14 cellular contexts compared by ENCODE assay signal in genomic region chr15:29724026-29724425, GRCh38.
A peak's percentile ranks its signal among the peaks of the same experiment; 100 is the strongest.
DNase-seq lines count a peak whose midpoint lies in the region; ATAC-seq and TF ChIP-seq lines count a peak whose summit lies in the region.
"Had no signal": no experiment of that assay in that cellular context is flagged by ENCODE, and none has a peak within 500 bp of the region (broad histone marks: within the 10 kb centered on the region; RNA-seq: fewer than 3 reads in every experiment).

No MANE protein-coding gene starts in this region.

- no peaks in the 10 kb centered on the region for H3K4me1 Mint-ChIP-seq in MCF 10A (ENCODE audit: insufficient read depth, unreplicated experiment)
- H3K4me1 Mint-ChIP-seq: CD4-positive, CD25-positive, alpha-beta regulatory T cell had no signal

- H3K4me3 ChIP-seq in heart right ventricle (no peak overlapping the region), colonic mucosa (no peak overlapping the region), mucosa of descending colon (no peak overlapping the region), breast epithelium (no peak overlapping the region)
- H3K4me3 ChIP-seq: BLaER1 treated with 17β-estradiol and CSF1 and Interleukin-3, amounts not matched to agents 10 nM and 100 nM; GM23248 had no signal

- H3K27ac ChIP-seq in heart right ventricle = no peak overlapping the region
- no peak overlapping the region for H3K27ac ChIP-seq in colonic mucosa
- H3K27ac ChIP-seq in breast epithelium = no peak overlapping the region
- H3K27ac ChIP-seq: BLaER1 treated with 17β-estradiol and CSF1 and Interleukin-3, amounts not matched to agents 10 nM and 100 nM; GM23248; HL-60 had no signal

- H3K4me3 Mint-ChIP-seq in MCF 10A (ENCODE audit: unreplicated experiment) = no peak overlapping the region
- H3K4me3 Mint-ChIP-seq: CD4-positive, CD25-positive, alpha-beta regulatory T cell had no signal

- DNase-seq in left ventricle myocardium superior (no peak), heart right ventricle (no peak), colonic mucosa (peak; percentile 19), mucosa of descending colon (peak in 1 of 3 donors; percentile 10), MCF 10A (ENCODE audit: unreplicated experiment) (no peak), breast epithelium (ENCODE audit: low spot score in 2 of 2) (no peak)
- DNase-seq: ACHN; CD4-positive, CD25-positive, alpha-beta regulatory T cell; DMS 273 treated with DMSO at 0.1 percent for 48 hours; GM23248 had no signal

- no peaks in the 10 kb centered on the region for H3K27me3 Mint-ChIP-seq in MCF 10A (ENCODE audit: insufficient read depth, unreplicated experiment)

- no peak for TF ChIP-seq CTCF in heart right ventricle (IDR thresholded peaks at IDR 0.05)
- TF ChIP-seq CTCF in colonic mucosa (IDR thresholded peaks at IDR 0.05) = no peak
- no peak for TF ChIP-seq CTCF in mucosa of descending colon (IDR thresholded peaks at IDR 0.05)
- no peak for TF ChIP-seq CTCF in MCF 10A (IDR thresholded peaks at IDR 0.05; ENCODE audit: unreplicated experiment)
- no peak for TF ChIP-seq CTCF in breast epithelium (IDR thresholded peaks at IDR 0.05)

- H3K36me3 Mint-ChIP-seq in MCF 10A (ENCODE audit: insufficient read depth, unreplicated experiment) = peaks cover 87% of the 10 kb centered on the region
- H3K36me3 Mint-ChIP-seq: CD4-positive, CD25-positive, alpha-beta regulatory T cell had no signal

- peak; percentile 16 for ATAC-seq in left ventricle myocardium superior
- ATAC-seq in heart right ventricle = no peak
- ATAC-seq in mucosa of descending colon = peak; percentile 25
- no peak for ATAC-seq in GM19324 (IDR thresholded peaks at IDR 0.05; ENCODE audit: low FRiP score, unreplicated experiment)
- ATAC-seq: HCT116 had no signal

- intact Hi-C loops in left ventricle myocardium superior (cut with micrococcal nuclease) = no loop called here
- intact Hi-C loops in heart right ventricle (cut with DNase I) = no loop called here
- intact Hi-C loops in colonic mucosa (cut with DNase I) = no loop called here
- intact Hi-C loops in mucosa of descending colon (cut with DNase I, micrococcal nuclease) = no loop called here
- intact Hi-C loops in MCF 10A (cut with micrococcal nuclease) = no loop called here
- intact Hi-C loops in breast epithelium (cut with DNase I; ENCODE audit: low total_unique reads) = no loop called here

- no peaks in the 10 kb centered on the region for H3K9me3 Mint-ChIP-seq in MCF 10A (ENCODE audit: unreplicated experiment)

- no peak overlapping the region for H3K9ac ChIP-seq in colonic mucosa (ENCODE audit: low read depth in 2 of 2, low read length in 2 of 2)
- H3K9ac ChIP-seq: BLaER1 treated with 17β-estradiol and CSF1 and Interleukin-3, amounts not matched to agents 10 nM and 100 nM; GM23248 had no signal

- no peak for TF ChIP-seq POLR2A in breast epithelium (IDR thresholded peaks at IDR 0.05)

- 58 to 68% methylated on average over 3 of the region's 3 CpGs for WGBS in heart right ventricle, 2 donors

- BruUV-seq in MCF 10A (replicated peaks; lab: Mats Ljungman, UMichigan) = no TSS peak

- peaks cover 0 to 24% (median 5%) of the 10 kb centered on the region in 11 donors for H3K9me3 ChIP-seq in heart right ventricle
- no peaks in the 10 kb centered on the region for H3K9me3 ChIP-seq in colonic mucosa
- H3K9me3 ChIP-seq in mucosa of descending colon = peaks cover 15% of the 10 kb centered on the region
- H3K9me3 ChIP-seq in breast epithelium = peaks cover 9 to 19% of the 10 kb centered on the region in 2 donors

- H3K4me1 ChIP-seq in heart right ventricle (peaks cover 0 to 18% (median 0%) of the 10 kb centered on the region in 9 donors), colonic mucosa (no peaks in the 10 kb centered on the region), mucosa of descending colon (ENCODE audit: low read depth) (no peaks in the 10 kb centered on the region), breast epithelium (no peaks in the 10 kb centered on the region)
- H3K4me1 ChIP-seq: BLaER1 treated with 17β-estradiol and CSF1 and Interleukin-3, amounts not matched to agents 10 nM and 100 nM had no signal

- H3K36me3 ChIP-seq in heart right ventricle = peaks cover 5 to 100% (median 81%) of the 10 kb centered on the region in 9 donors
- peaks cover 11% of the 10 kb centered on the region for H3K36me3 ChIP-seq in colonic mucosa
- H3K36me3 ChIP-seq in mucosa of descending colon (ENCODE audit: low read depth) = no peaks in the 10 kb centered on the region
- peaks cover 7% of the 10 kb centered on the region for H3K36me3 ChIP-seq in breast epithelium

- POLR2A ChIA-PET in MCF 10A (lab: Yijun Ruan, JAX) = interaction anchor here (0.6 to 1.5 kb wide), 4 partner anchors 9 to 47 kb away, joined by 3 to 4 read pairs (median 3); no protein-coding TSS in a partner anchor

- no peak overlapping the region for H3K27ac Mint-ChIP-seq in MCF 10A (ENCODE audit: low read depth, unreplicated experiment)
- H3K27ac Mint-ChIP-seq: CD4-positive, CD25-positive, alpha-beta regulatory T cell had no signal

- no peaks in the 10 kb centered on the region for H3K27me3 ChIP-seq in heart right ventricle
- H3K27me3 ChIP-seq in colonic mucosa = no peaks in the 10 kb centered on the region
- H3K27me3 ChIP-seq in breast epithelium = no peaks in the 10 kb centered on the region
- H3K27me3 ChIP-seq: BLaER1 treated with 17β-estradiol and CSF1 and Interleukin-3, amounts not matched to agents 10 nM and 100 nM had no signal

- CTCF ChIA-PET in MCF 10A (lab: Yijun Ruan, JAX) = interaction anchor here (0.7 to 1.1 kb wide), 4 partner anchors 9 to 319 kb away, joined by 3 to 4 read pairs (median 3); no protein-coding TSS in a partner anchor

Comparison
In these comparisons a context has a peak if more than half of its experiments do, and no peak if none do; other contexts are left out.
1. ATAC-seq: peak in left ventricle myocardium superior (single experiment) and mucosa of descending colon (single experiment); none in heart right ventricle (0 of 8) and GM19324 (single experiment).